Comparison of ENCODE assay signal across 17 cellular contexts in the genomic region with DNA sequence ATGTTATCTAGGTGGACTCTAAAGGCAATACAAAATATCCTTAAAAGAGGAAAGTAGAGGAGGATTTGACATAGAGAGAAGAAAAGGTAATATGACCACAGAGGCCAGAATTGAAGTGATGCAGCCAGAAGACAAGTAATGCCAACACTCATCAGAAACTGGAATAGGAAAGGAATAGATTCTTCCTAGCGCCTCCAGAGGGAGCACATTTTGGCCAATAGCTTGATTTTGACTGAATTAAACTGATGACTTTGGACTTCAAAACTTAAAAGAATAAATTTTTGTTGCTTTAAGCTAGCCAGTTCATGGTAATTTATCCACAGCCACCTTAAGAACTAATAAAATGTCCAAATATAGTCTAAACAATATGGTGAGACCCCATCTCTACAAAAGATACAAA.
DNase-seq lines count a peak whose midpoint lies in the region; TF ChIP-seq lines count a peak whose summit lies in the region.
"Had no signal": no experiment of that assay in that cellular context is flagged by ENCODE, and none has a peak within 500 bp of the region (broad histone marks: within the 10 kb centered on the region; RNA-seq: fewer than 3 reads in every experiment).

No MANE protein-coding gene starts in this region.

- H3K27me3 ChIP-seq in PC-9 (ENCODE audit: insufficient read depth, low read depth), result no peaks in the 10 kb centered on the region
- no peaks in the 10 kb centered on the region for H3K27me3 ChIP-seq in endodermal cell (ENCODE audit: control insufficient read depth, insufficient read depth, low read length, poor library complexity, severe bottlenecking)
- H3K27me3 ChIP-seq: BLaER1 treated with 17β-estradiol and CSF1 and Interleukin-3, amounts not matched to agents 10 nM and 100 nM had no signal

- no peaks in the 10 kb centered on the region for H3K79me2 ChIP-seq in PC-9 (ENCODE audit: low read depth)

- H3K27ac Mint-ChIP-seq in endodermal cell (no peak overlapping the region), type B pancreatic cell (no peak overlapping the region)
- H3K27ac Mint-ChIP-seq: T-helper 1 cell treated with Interleukin-12 subunit alpha and Interleukin-12 subunit beta and Interleukin-4 antibody, amounts not matched to agents 30 μg/mL and 1 μg/mL, for 36 hours had no signal

- H3K4me2 ChIP-seq in PC-9, result no peak overlapping the region
- H3K4me2 ChIP-seq: BLaER1 treated with 17β-estradiol and CSF1 and Interleukin-3, amounts not matched to agents 10 nM and 100 nM had no signal

- H3K36me3 ChIP-seq in PC-9 (ENCODE audit: low read depth) (no peaks in the 10 kb centered on the region), endodermal cell (ENCODE audit: control insufficient read depth, insufficient read depth, low read length) (no peaks in the 10 kb centered on the region)
- H3K36me3 ChIP-seq: BLaER1 treated with 17β-estradiol and CSF1 and Interleukin-3, amounts not matched to agents 10 nM and 100 nM had no signal

- H4K20me1 ChIP-seq in PC-9 (ENCODE audit: insufficient read depth), result no peaks in the 10 kb centered on the region
- H4K20me1 ChIP-seq: BLaER1 treated with 17β-estradiol and CSF1 and Interleukin-3, amounts not matched to agents 10 nM and 100 nM had no signal

- peak; percentile 38; the same call in 1 of the 2 replicates for TF ChIP-seq CTCF in PC-9 (conservative IDR thresholded peaks at IDR 0.05)
- peak; percentile 66 for TF ChIP-seq CTCF in endodermal cell (conservative IDR thresholded peaks at IDR 0.05)
- peak; percentile 27 for TF ChIP-seq CTCF in type B pancreatic cell (conservative IDR thresholded peaks at IDR 0.05)
- no peak for TF ChIP-seq CTCF in foreskin fibroblast (IDR thresholded peaks at IDR 0.05; ENCODE audit: low read depth, low read length)

- intact Hi-C loops in PC-9 (cut with micrococcal nuclease; ENCODE audit: unreplicated experiment), result no loop called here

- no peaks in the 10 kb centered on the region for H3K4me1 ChIP-seq in PC-9 (replicated peaks; ENCODE audit: insufficient read depth)
- H3K4me1 ChIP-seq in endodermal cell (ENCODE audit: control insufficient read depth, insufficient read depth, low read length), result no peaks in the 10 kb centered on the region
- H3K4me1 ChIP-seq: BLaER1 treated with 17β-estradiol and CSF1 and Interleukin-3, amounts not matched to agents 10 nM and 100 nM had no signal

- BruUV-seq in PC-9 (replicated peaks; lab: Mats Ljungman, UMichigan), result no TSS peak

- H3K27ac ChIP-seq in PC-9 (no peak overlapping the region), endodermal cell (ENCODE audit: low read depth, low read length) (no peak overlapping the region)
- H3K27ac ChIP-seq: BLaER1 treated with 17β-estradiol and CSF1 and Interleukin-3, amounts not matched to agents 10 nM and 100 nM had no signal

- H3K9me2 ChIP-seq in PC-9 (ENCODE audit: insufficient read depth), result no peaks in the 10 kb centered on the region

- H3K27me3 Mint-ChIP-seq in endodermal cell (ENCODE audit: insufficient read depth) (no peaks in the 10 kb centered on the region), type B pancreatic cell (no peaks in the 10 kb centered on the region)

- WGBS in endodermal cell (ENCODE audit: insufficient coverage in 1 of 2, insufficient read length in 1 of 2), 2 experiments, result 75 to 85% methylated on average over 1 of the region's 1 CpG

- CTCF ChIA-PET in PC-9 (lab: Charles Lee), result no interaction called here

- H3F3A ChIP-seq in PC-9 (ENCODE audit: insufficient read depth, low read depth), result no peaks in the 10 kb centered on the region; the same call in 1 of the 2 replicates

- no peak overlapping the region for H3K9ac ChIP-seq in endodermal cell (ENCODE audit: extremely low read depth, low read length, poor library complexity, severe bottlenecking)
- H3K9ac ChIP-seq: BLaER1 treated with 17β-estradiol and CSF1 and Interleukin-3, amounts not matched to agents 10 nM and 100 nM had no signal

- H3K9me3 ChIP-seq in PC-9 (ENCODE audit: insufficient read depth, low read depth) (no peaks in the 10 kb centered on the region), endodermal cell (ENCODE audit: control insufficient read depth, low read length) (no peaks in the 10 kb centered on the region)

- H3K4me3 ChIP-seq in PC-9 (no peak overlapping the region), endodermal cell (ENCODE audit: low read length) (no peak overlapping the region), foreskin fibroblast (ENCODE audit: low read depth in 1 of 2, low read length in 2 of 2) (no peak overlapping the region)
- H3K4me3 ChIP-seq: BLaER1 treated with 17β-estradiol and CSF1 and Interleukin-3, amounts not matched to agents 10 nM and 100 nM had no signal

- H3K4me1 Mint-ChIP-seq in endodermal cell (peaks cover 5% of the 10 kb centered on the region), type B pancreatic cell (ENCODE audit: unreplicated experiment) (no peaks in the 10 kb centered on the region)

- H3K36me3 Mint-ChIP-seq in endodermal cell (ENCODE audit: low read depth) (peaks cover 6% of the 10 kb centered on the region), type B pancreatic cell (no peaks in the 10 kb centered on the region)

- DNase-seq in DMS 273 (lab: John Stamatoyannopoulos, UW; ENCODE audit: unreplicated experiment) (peak; percentile 0), DMS 273 treated with DMSO at 0.1 percent for 48 hours (lab: John Stamatoyannopoulos, UW) (no peak), PC-9 (no peak), endodermal cell (no peak), type B pancreatic cell (ENCODE audit: extremely low spot score, unreplicated experiment) (no peak), GOT3 (lab: John Stamatoyannopoulos, UW) (no peak), NCI-H1930 (lab: John Stamatoyannopoulos, UW) (no peak), foreskin fibroblast (no peak)
- DNase-seq: 8988T, DMS153, KBM-7, NCI-H1417 treated with DMSO at 0.1 percent for 48 hours, NCI-H2029 treated with DMSO at 0.1 percent for 48 hours, NCI-H510A, NCI-H774 had no signal

- H3K9me3 Mint-ChIP-seq in endodermal cell, result peaks cover 5% of the 10 kb centered on the region
- H3K9me3 Mint-ChIP-seq in type B pancreatic cell, result peaks cover 5% of the 10 kb centered on the region

- H2AFZ ChIP-seq in PC-9, result no peak overlapping the region

- H3K4me3 Mint-ChIP-seq in endodermal cell, result no peak overlapping the region
- no peak overlapping the region for H3K4me3 Mint-ChIP-seq in type B pancreatic cell
- H3K4me3 Mint-ChIP-seq: T-helper 1 cell treated with Interleukin-12 subunit alpha and Interleukin-12 subunit beta and Interleukin-4 antibody, amounts not matched to agents 30 μg/mL and 1 μg/mL, for 36 hours had no signal

- POLR2A ChIA-PET in PC-9 (lab: Charles Lee; ENCODE audit: unreplicated experiment), result no interaction called here
